ENCODE assay signal across 19 cellular contexts in genomic region chr14:31787377-31787776, GRCh38.
DNase-seq lines count a peak whose midpoint lies in the region; ATAC-seq, FAIRE-seq and TF ChIP-seq lines count a peak whose summit lies in the region.
"Had no signal": no experiment of that assay in that cellular context is flagged by ENCODE, and none has a peak within 500 bp of the region (broad histone marks: within the 10 kb centered on the region; RNA-seq: fewer than 3 reads in every experiment).

No MANE protein-coding gene starts in this region.

- ATAC-seq in GM21737 (IDR thresholded peaks at IDR 0.05; ENCODE audit: unreplicated experiment): no peak
- ATAC-seq in GM19463 (IDR thresholded peaks at IDR 0.05; ENCODE audit: unreplicated experiment): no peak
- no peak for ATAC-seq in GM18873 (IDR thresholded peaks at IDR 0.05; ENCODE audit: low FRiP score, unreplicated experiment)
- ATAC-seq: activated naive CD4-positive, alpha-beta T cell treated with anti-CD3 and anti-CD28 coated beads, Interleukin-2, amount 50 U/mL, for 72 hours had no signal

- DNase-seq in Daoy (ENCODE audit: low read depth) (peak; percentile 30), LHCN-M2 (ENCODE audit: low read depth) (peak; percentile 10), bronchial epithelial cell (ENCODE audit: low read depth) (peak; percentile 66), lung microvascular endothelial cell (ENCODE audit: low read depth in 2 of 2) (peak; percentile 11 to 35), epidermal melanocyte (ENCODE audit: insufficient read length, low spot score) (no peak)
- DNase-seq: activated CD8-positive, alpha-beta memory T cell treated with anti-CD3 and anti-CD28 coated beads, Interleukin-2, amount 50 U/mL, for 4 hours; KBM-7; NCI-H2107; retina; SK-N-SH; stimulated activated CD4-positive, alpha-beta T cell treated with anti-CD3 and anti-CD28 coated beads, Interleukin-4, amount 100 ng/mL, for 24 hours; stimulated activated naive CD4-positive, alpha-beta T cell; WERI-Rb-1 had no signal

- no peaks in the 10 kb centered on the region for H3K27me3 ChIP-seq in bronchial epithelial cell (ENCODE audit: control insufficient read depth, insufficient read depth, low read length)
- H3K27me3 ChIP-seq: BLaER1 had no signal

- H3K36me3 ChIP-seq in bronchial epithelial cell (ENCODE audit: control insufficient read depth, insufficient read depth, low read length): no peaks in the 10 kb centered on the region
- H3K36me3 ChIP-seq: BLaER1, WERI-Rb-1 had no signal

- no peak overlapping the region for H3K4me3 ChIP-seq in bronchial epithelial cell (ENCODE audit: low read depth, low read length)
- H3K4me3 ChIP-seq: BLaER1 had no signal

- TF ChIP-seq CTCF in bronchial epithelial cell (IDR thresholded peaks at IDR 0.05; ENCODE audit: insufficient read depth, low read length, severe bottlenecking): peak; percentile 29

- FAIRE-seq in bronchial epithelial cell (lab: Jason Lieb, UNC): no peak
- FAIRE-seq: GM18507 had no signal
